In the genomic region with DNA sequence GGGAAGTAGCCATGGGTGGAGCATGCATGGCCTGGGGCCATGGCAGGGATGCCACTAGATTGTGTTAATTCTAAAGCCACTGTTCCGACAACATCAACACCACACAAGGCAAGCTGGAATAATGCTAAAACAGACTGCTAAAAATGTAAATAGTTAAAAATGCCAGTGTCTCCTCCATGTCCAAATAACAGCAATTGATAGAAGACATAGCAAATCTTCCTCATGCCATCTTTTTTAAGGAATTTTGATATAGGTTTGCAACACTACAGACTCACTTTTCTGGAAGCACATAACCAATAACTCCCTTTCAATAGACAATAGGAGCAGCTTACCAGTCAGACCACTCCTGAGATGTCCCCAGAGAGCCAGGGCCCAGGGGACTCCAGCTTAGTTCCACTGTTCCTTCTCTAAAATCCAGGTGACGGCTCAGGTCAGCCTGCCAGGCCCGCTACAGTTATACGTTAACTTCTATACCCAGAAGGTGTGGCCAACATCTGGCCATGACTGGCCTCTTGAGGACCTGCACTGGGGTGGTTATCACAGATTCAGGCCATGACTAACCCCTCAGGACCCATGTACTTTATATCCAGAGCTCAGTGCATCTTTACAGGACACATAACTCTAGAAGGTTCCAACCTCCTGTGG, we compare ENCODE assay signal across 3 cellular contexts.
TF ChIP-seq lines count a peak whose summit lies in the region.

No MANE protein-coding gene starts in this region.

TF ChIP-seq in SK-N-SH treated with all-trans-retinoic acid at 6 μM for 48 hours, 23 proteins besides CTCF, POLR2A, EP300 and RAD21 (continues in another document):
- TF ChIP-seq, protein P1, sequence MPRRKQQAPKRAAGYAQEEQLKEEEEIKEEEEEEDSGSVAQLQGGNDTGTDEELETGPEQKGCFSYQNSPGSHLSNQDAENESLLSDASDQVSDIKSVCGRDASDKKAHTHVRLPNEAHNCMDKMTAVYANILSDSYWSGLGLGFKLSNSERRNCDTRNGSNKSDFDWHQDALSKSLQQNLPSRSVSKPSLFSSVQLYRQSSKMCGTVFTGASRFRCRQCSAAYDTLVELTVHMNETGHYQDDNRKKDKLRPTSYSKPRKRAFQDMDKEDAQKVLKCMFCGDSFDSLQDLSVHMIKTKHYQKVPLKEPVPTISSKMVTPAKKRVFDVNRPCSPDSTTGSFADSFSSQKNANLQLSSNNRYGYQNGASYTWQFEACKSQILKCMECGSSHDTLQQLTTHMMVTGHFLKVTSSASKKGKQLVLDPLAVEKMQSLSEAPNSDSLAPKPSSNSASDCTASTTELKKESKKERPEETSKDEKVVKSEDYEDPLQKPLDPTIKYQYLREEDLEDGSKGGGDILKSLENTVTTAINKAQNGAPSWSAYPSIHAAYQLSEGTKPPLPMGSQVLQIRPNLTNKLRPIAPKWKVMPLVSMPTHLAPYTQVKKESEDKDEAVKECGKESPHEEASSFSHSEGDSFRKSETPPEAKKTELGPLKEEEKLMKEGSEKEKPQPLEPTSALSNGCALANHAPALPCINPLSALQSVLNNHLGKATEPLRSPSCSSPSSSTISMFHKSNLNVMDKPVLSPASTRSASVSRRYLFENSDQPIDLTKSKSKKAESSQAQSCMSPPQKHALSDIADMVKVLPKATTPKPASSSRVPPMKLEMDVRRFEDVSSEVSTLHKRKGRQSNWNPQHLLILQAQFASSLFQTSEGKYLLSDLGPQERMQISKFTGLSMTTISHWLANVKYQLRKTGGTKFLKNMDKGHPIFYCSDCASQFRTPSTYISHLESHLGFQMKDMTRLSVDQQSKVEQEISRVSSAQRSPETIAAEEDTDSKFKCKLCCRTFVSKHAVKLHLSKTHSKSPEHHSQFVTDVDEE (CRISPR knock-in tag; IDR thresholded peaks at IDR 0.05) = no peak
- TF ChIP-seq TOX (CRISPR knock-in tag; IDR thresholded peaks at IDR 0.05; ENCODE audit: borderline replicate concordance) = no peak
- TF ChIP-seq ISL1 (CRISPR knock-in tag; IDR thresholded peaks at IDR 0.05) = no peak
- no peak for TF ChIP-seq ZC3H10 (CRISPR knock-in tag; IDR thresholded peaks at IDR 0.05)
- TF ChIP-seq, protein P2, sequence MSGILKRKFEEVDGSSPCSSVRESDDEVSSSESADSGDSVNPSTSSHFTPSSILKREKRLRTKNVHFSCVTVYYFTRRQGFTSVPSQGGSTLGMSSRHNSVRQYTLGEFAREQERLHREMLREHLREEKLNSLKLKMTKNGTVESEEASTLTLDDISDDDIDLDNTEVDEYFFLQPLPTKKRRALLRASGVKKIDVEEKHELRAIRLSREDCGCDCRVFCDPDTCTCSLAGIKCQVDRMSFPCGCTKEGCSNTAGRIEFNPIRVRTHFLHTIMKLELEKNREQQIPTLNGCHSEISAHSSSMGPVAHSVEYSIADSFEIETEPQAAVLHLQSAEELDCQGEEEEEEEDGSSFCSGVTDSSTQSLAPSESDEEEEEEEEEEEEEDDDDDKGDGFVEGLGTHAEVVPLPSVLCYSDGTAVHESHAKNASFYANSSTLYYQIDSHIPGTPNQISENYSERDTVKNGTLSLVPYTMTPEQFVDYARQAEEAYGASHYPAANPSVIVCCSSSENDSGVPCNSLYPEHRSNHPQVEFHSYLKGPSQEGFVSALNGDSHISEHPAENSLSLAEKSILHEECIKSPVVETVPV (CRISPR knock-in tag; IDR thresholded peaks at IDR 0.05) = no peak
- no peak for TF ChIP-seq ESRRG (CRISPR knock-in tag; IDR thresholded peaks at IDR 0.05)
- TF ChIP-seq PATZ1 (CRISPR knock-in tag; IDR thresholded peaks at IDR 0.05; ENCODE audit: borderline replicate concordance) = no peak
- TF ChIP-seq TCF4 (CRISPR knock-in tag; IDR thresholded peaks at IDR 0.05; ENCODE audit: borderline replicate concordance) = no peak
- no peak for TF ChIP-seq CSDC2 (CRISPR knock-in tag; IDR thresholded peaks at IDR 0.05)
- TF ChIP-seq ZNF565 (CRISPR knock-in tag; conservative IDR thresholded peaks at IDR 0.05; ENCODE audit: low read depth) = no peak
- TF ChIP-seq ZNF8 (CRISPR knock-in tag; IDR thresholded peaks at IDR 0.05) = no peak

TF ChIP-seq in SK-N-SH, 30 proteins besides CTCF, POLR2A, EP300 and RAD21:
- no peak for TF ChIP-seq GABPA (IDR thresholded peaks at IDR 0.05; ENCODE audit: low read depth)

TF ChIP-seq in endothelial cell of umbilical vein, 7 proteins besides CTCF, POLR2A, EP300 and RAD21:
- no peak for TF ChIP-seq GATA2 (IDR thresholded peaks at IDR 0.05; ENCODE audit: insufficient read depth, insufficient read length, low read depth, low read length)
- no peak for TF ChIP-seq EZH2 (IDR thresholded peaks at IDR 0.05; ENCODE audit: borderline replicate concordance, low read depth, low read length, severe bottlenecking)
- no peak for TF ChIP-seq MYC (IDR thresholded peaks at IDR 0.05; ENCODE audit: low read depth, low read length)
- no peak for TF ChIP-seq JUN (IDR thresholded peaks at IDR 0.05; ENCODE audit: borderline replicate concordance, insufficient read depth, insufficient read length, low read depth)
